ENCODE assay signal across 10 cellular contexts in genomic region chr2:222813177-222813843, GRCh38. TPM values are rescaled to one million over a fixed set of nuclear protein-coding genes. Genes with fewer than 3 reads are reported as not detected.
DNase-seq lines count a peak whose midpoint lies in the region; ATAC-seq, FAIRE-seq and TF ChIP-seq lines count a peak whose summit lies in the region.
"Had no signal": no experiment of that assay in that cellular context is flagged by ENCODE, and none has a peak within 500 bp of the region (broad histone marks: within the 10 kb centered on the region; RNA-seq: fewer than 3 reads in every experiment).

No MANE protein-coding gene starts in this region.

- 26% methylated on average over 6 of the region's 6 CpGs for WGBS in K562 (ENCODE audit: insufficient coverage, low coverage, missing lambda C conversion rate)

- TF ChIP-seq EP300 in K562 (IDR thresholded peaks at IDR 0.05; ENCODE audit: low read length), result no peak

- in situ Hi-C loops in K562 (cut with MboI), result no loop called here

- H3K9me3 ChIP-seq in K562 (replicated peaks; ENCODE audit: control insufficient read depth, insufficient read depth, low read depth, low read length) (no peaks in the 10 kb centered on the region), SJCRH30 (replicated peaks) (no peaks in the 10 kb centered on the region)
- H3K9me3 ChIP-seq: body of pancreas had no signal

- no peaks in the 10 kb centered on the region for H4K20me1 ChIP-seq in K562 (replicated peaks; ENCODE audit: control insufficient read depth, insufficient read depth, low read length)

- no peak overlapping the region for H2AFZ ChIP-seq in K562 (ENCODE audit: low read depth, low read length)

- TF ChIP-seq RAD21 in K562 (CRISPR knock-in tag; conservative IDR thresholded peaks at IDR 0.05 in 1 of 2, IDR thresholded peaks at IDR 0.05 in 1 of 2), result no peak

- peak; percentile 96 for ATAC-seq in GM18498 (IDR thresholded peaks at IDR 0.05; ENCODE audit: unreplicated experiment)
- ATAC-seq in GM19467 (IDR thresholded peaks at IDR 0.05; ENCODE audit: unreplicated experiment), result peak; percentile 82
- ATAC-seq in HG03159 (IDR thresholded peaks at IDR 0.05; ENCODE audit: unreplicated experiment), result peak; percentile 96
- peak; percentile 71 for ATAC-seq in K562
- ATAC-seq: body of pancreas had no signal

- no peak for TF ChIP-seq POLR2A in K562 (conservative IDR thresholded peaks at IDR 0.05)

- H3K4me1 ChIP-seq in K562 (replicated peaks in 1 of 2; ENCODE audit: control insufficient read depth in 2 of 2, insufficient read depth in 2 of 2, low read length in 2 of 2) (no peaks in the 10 kb centered on the region), SJCRH30 (no peaks in the 10 kb centered on the region)
- H3K4me1 ChIP-seq: body of pancreas had no signal

- no peak overlapping the region for H3K4me3 ChIP-seq in K562
- no peak overlapping the region for H3K4me3 ChIP-seq in SJCRH30
- H3K4me3 ChIP-seq: body of pancreas had no signal

- H3K27ac ChIP-seq in K562 (ENCODE audit: extremely low read depth, low read depth, low read length) (no peak overlapping the region), SJCRH30 (no peak overlapping the region)
- H3K27ac ChIP-seq: body of pancreas had no signal

- BruUV-seq in K562 (replicated peaks; lab: Mats Ljungman, UMichigan), result no TSS peak

- H3K9me1 ChIP-seq in K562 (ENCODE audit: control insufficient read depth, insufficient read depth, low read length), result no peaks in the 10 kb centered on the region

- intact Hi-C loops in K562 (cut with micrococcal nuclease), result no loop called here

- TF ChIP-seq CTCF in K562 (IDR thresholded peaks at IDR 0.05 in 2 of 3, conservative IDR thresholded peaks at IDR 0.05 in 1 of 3; ENCODE audit: insufficient read depth in 2 of 3, low read depth in 1 of 3, low read length in 3 of 3), result no peak

- no peak overlapping the region for H3K4me2 ChIP-seq in K562 (ENCODE audit: insufficient read depth, low read length)

- DNase-seq in K562 (ENCODE audit: extremely low read depth in 1 of 4, low spot score in 3 of 4) (no peak), epidermal melanocyte (ENCODE audit: insufficient read length, low spot score) (no peak), OCI-M1 (lab: John Stamatoyannopoulos, UW) (no peak), NCI-H187 (lab: John Stamatoyannopoulos, UW) (no peak), SJCRH30 (no peak)
- DNase-seq: body of pancreas had no signal

- POLR2A ChIA-PET in K562 (lab: Yijun Ruan, JAX), result interaction anchor here (1.0 kb wide), 1 partner anchor 36 kb away, joined by 3 read pairs; no protein-coding TSS in a partner anchor

- FAIRE-seq in K562 (lab: Jason Lieb, UNC), result no peak
- FAIRE-seq: islet of Langerhans had no signal

- H3K36me3 ChIP-seq in K562 (ENCODE audit: control insufficient read depth, insufficient read depth, low read length) (no peaks in the 10 kb centered on the region), SJCRH30 (no peaks in the 10 kb centered on the region)

- CTCF ChIA-PET in K562 (lab: Yijun Ruan, JAX; ENCODE audit: low intra/inter-chr PET ratio), result no interaction called here

- H3K9ac ChIP-seq in K562 (ENCODE audit: insufficient read depth in 1 of 2, low read depth in 2 of 2, low read length in 2 of 2), result no peak overlapping the region

- no peaks in the 10 kb centered on the region for H3K79me2 ChIP-seq in K562 (ENCODE audit: control insufficient read depth, insufficient read depth, low read length)

- no peaks in the 10 kb centered on the region for H3K27me3 ChIP-seq in K562 (ENCODE audit: control insufficient read depth in 2 of 2, insufficient read depth in 2 of 2, low read length in 2 of 2)
- H3K27me3 ChIP-seq in SJCRH30, result no peaks in the 10 kb centered on the region
- H3K27me3 ChIP-seq: body of pancreas had no signal

TF ChIP-seq in K562, 482 proteins besides CTCF, POLR2A, EP300 and RAD21:
- TF ChIP-seq, protein P1, sequence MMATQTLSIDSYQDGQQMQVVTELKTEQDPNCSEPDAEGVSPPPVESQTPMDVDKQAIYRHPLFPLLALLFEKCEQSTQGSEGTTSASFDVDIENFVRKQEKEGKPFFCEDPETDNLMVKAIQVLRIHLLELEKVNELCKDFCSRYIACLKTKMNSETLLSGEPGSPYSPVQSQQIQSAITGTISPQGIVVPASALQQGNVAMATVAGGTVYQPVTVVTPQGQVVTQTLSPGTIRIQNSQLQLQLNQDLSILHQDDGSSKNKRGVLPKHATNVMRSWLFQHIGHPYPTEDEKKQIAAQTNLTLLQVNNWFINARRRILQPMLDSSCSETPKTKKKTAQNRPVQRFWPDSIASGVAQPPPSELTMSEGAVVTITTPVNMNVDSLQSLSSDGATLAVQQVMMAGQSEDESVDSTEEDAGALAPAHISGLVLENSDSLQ (IDR thresholded peaks at IDR 0.05), result peak; percentile 20; the same call in 1 of the 2 replicates
- no peak for TF ChIP-seq XRCC3 (IDR thresholded peaks at IDR 0.05)

RNA-seq across cellular contexts. Expression of gene ACSL3, which starts 47.5 kb away (rescaled TPM):
- total RNA-seq in K562 (2011; cell fraction: chromatin; rRNA removed; ENCODE audit: low replicate concordance), result 104 and 200 TPM in 2 replicates
- 86.9 and 118 TPM in 2 replicates for total RNA-seq in K562 (2011; cell fraction: nucleolus; rRNA removed)
- 148 and 153 TPM in 2 replicates for total RNA-seq in K562 (2011; cell fraction: nucleoplasm; rRNA removed)
- total RNA-seq in K562 (2014; rRNA removed) (88.2 and 99.7 TPM in 2 replicates), K562 (2014; rRNA removed; fragmentation: Illumina TruSeq; extraction: Trizol) (123 and 145 TPM in 2 replicates), K562 (2015; rRNA removed; fragmentation: Illumina TruSeq; extraction: Trizol) (102 and 108 TPM in 2 replicates), K562 (2021) (78.7 and 85.2 TPM in 2 replicates)
- polyA plus RNA-seq in K562 (2011; rRNA removed) (96.7 and 115 TPM in 2 replicates), K562 (2014; fragmentation: Illumina TruSeq; extraction: Trizol) (69.4 and 78.8 TPM in 2 replicates), K562 (2014; fragmentation: Nextera tagmentation; extraction: Ambion mirVana) (10 to 100 TPM; 21.3 to 28.0 TPM), K562 (2014; rRNA removed) (66.0 and 75.5 TPM in 2 replicates)
- 44.3 and 75.1 TPM in 2 replicates for polyA plus RNA-seq in K562 (2011; cell fraction: cytosol; rRNA removed)
- 31.8 and 43.0 TPM in 2 replicates for polyA plus RNA-seq in K562 (2011; cell fraction: nucleus; rRNA removed)
- polyA plus RNA-seq in K562 (2012), result 72.6 and 74.2 TPM in 2 replicates
- 184 and 219 TPM in 2 replicates for polyA minus RNA-seq in K562 (2011; rRNA and poly(A)+ RNA removed)
- polyA minus RNA-seq in K562 (2011; cell fraction: cytosol; rRNA and poly(A)+ RNA removed), result 52.7 and 79.6 TPM in 2 replicates
- 44.4 and 83.9 TPM in 2 replicates for polyA minus RNA-seq in K562 (2011; cell fraction: nucleus; rRNA and poly(A)+ RNA removed)
- total RNA-seq in SJCRH30 (2014; rRNA removed; shearing (Covaris generic)), result 140 and 168 TPM in 2 replicates
